ENCODE assay signal across 13 cellular contexts in the genomic region with DNA sequence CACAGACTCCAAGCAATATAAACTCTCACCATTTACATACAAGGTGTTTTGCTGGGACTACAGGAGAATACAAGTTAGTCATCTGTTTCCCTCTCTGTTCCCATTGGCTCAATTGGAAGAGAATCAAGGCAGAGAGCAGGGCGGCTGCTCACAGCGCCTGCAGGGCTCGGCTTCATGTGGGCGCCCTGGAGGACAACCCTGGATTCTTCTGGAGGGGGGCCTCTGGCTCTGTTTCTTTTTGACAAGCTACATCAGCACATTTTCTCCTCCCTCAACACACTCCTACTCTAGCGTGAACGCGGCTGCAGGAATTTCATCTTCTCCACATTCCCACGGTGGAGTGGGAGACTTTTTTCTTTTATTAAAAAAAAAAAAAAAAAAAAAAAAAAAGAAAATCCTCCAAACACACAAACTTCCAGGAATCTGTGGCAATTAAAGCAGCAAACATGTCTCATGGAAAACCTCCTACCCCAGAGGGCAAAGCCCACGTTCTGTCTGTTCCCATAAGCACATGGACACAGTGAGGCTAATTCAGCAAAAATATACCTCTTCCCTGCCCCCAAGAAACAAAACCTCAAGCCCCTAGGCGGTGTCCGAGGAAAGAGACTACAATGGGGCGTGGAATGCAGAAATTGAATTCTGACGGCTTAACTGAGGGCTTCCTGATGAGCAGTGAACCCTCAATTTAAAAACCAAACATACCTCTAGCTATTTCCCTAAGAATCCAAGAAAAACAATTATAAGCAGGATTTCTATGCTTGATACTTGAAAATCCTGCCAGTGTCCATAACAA. TPM values are rescaled to one million over a fixed set of nuclear protein-coding genes. Genes with fewer than 3 reads are reported as not detected.
DNase-seq lines count a peak whose midpoint lies in the region; ATAC-seq, FAIRE-seq and TF ChIP-seq lines count a peak whose summit lies in the region.
"Had no signal": no experiment of that assay in that cellular context is flagged by ENCODE, and none has a peak within 500 bp of the region (broad histone marks: within the 10 kb centered on the region; RNA-seq: fewer than 3 reads in every experiment).

No MANE protein-coding gene starts in this region.

- no peaks in the 10 kb centered on the region for H3K79me1 ChIP-seq in mesendoderm (ENCODE audit: low read length)

- POLR2A ChIA-PET in HepG2 (lab: Yijun Ruan, JAX), result no interaction called here

- H3K9me3 ChIP-seq in liver (ENCODE audit: control insufficient read depth in 4 of 4, low read length in 3 of 4) (no peaks in the 10 kb centered on the region), HepG2 (ENCODE audit: low read length) (no peaks in the 10 kb centered on the region), fibroblast of lung (ENCODE audit: control insufficient read depth, insufficient read depth, low read depth, low read length) (no peaks in the 10 kb centered on the region)

- no peak overlapping the region for H2AFZ ChIP-seq in HepG2 (ENCODE audit: low read length)
- no peak overlapping the region for H2AFZ ChIP-seq in fibroblast of lung (ENCODE audit: low read length)

- whole genome bisulfite sequencing in liver, result 71% methylated on average over 13 of the region's 13 CpGs
- WGBS in HepG2 (ENCODE audit: low lambda C conversion rate), result 91% methylated on average over 13 of the region's 13 CpGs
- no CpG with 5 or more reads among the region's 13 CpGs for WGBS in mesendoderm (ENCODE audit: extremely low coverage, insufficient coverage, low lambda C conversion rate)

- H3K4me3 ChIP-seq in liver (ENCODE audit: low read depth in 1 of 3, low read length in 3 of 3) (no peak overlapping the region), HepG2 (replicated peaks in 1 of 3; ENCODE audit: insufficient read depth in 1 of 3, low read depth in 2 of 3, low read length in 3 of 3) (no peak overlapping the region), fibroblast of lung (replicated peaks in 1 of 4; ENCODE audit: control extremely low read depth in 1 of 4, insufficient read depth in 1 of 4, low read depth in 3 of 4, low read length in 4 of 4) (no peak overlapping the region), mesendoderm (ENCODE audit: low read length) (no peak overlapping the region)

- H3K4me2 ChIP-seq in HepG2 (ENCODE audit: low read depth, low read length), result no peak overlapping the region
- H3K4me2 ChIP-seq in fibroblast of lung (ENCODE audit: extremely low read depth, insufficient read depth, low read length), result no peak overlapping the region
- peak overlapping the region; percentile 17 for H3K4me2 ChIP-seq in mesendoderm (ENCODE audit: low read length)

- no peak overlapping the region for H2BK120ac ChIP-seq in mesendoderm (ENCODE audit: low read depth, low read length)

- H3K56ac ChIP-seq in mesendoderm (ENCODE audit: low read length), result no peak overlapping the region

- intact Hi-C loops in HepG2 (cut with micrococcal nuclease; ENCODE audit: unreplicated experiment), result no loop called here

- H3K23ac ChIP-seq in mesendoderm (ENCODE audit: low read length), result no peak overlapping the region

- no peak for FAIRE-seq in HepG2 (lab: Jason Lieb, UNC)
- FAIRE-seq: G401.6 had no signal

- H3K4me1 ChIP-seq in liver (ENCODE audit: control insufficient read depth in 4 of 4, insufficient read depth in 4 of 4, low read length in 3 of 4), result peaks cover 0 to 6% (median 0%) of the 10 kb centered on the region in 4 donors
- peaks cover 26% of the 10 kb centered on the region for H3K4me1 ChIP-seq in HepG2 (ENCODE audit: insufficient read depth, low read length)
- H3K4me1 ChIP-seq in fibroblast of lung (ENCODE audit: control insufficient read depth, extremely low read depth, insufficient read depth, low read length), result peaks cover 2% of the 10 kb centered on the region
- H3K4me1 ChIP-seq in mesendoderm (ENCODE audit: control insufficient read depth, low read depth, low read length), result peaks cover 8% of the 10 kb centered on the region

- H4K8ac ChIP-seq in mesendoderm (ENCODE audit: low read depth, low read length), result no peak overlapping the region

- H2AK5ac ChIP-seq in mesendoderm (ENCODE audit: low read length), result no peak overlapping the region

- TF ChIP-seq CTCF in liver (IDR thresholded peaks at IDR 0.05; ENCODE audit: low read depth, low read length, missing input control), result no peak
- no peak for TF ChIP-seq CTCF in HepG2 (CRISPR knock-in tag; IDR thresholded peaks at IDR 0.05)
- TF ChIP-seq CTCF in fibroblast of lung (conservative IDR thresholded peaks at IDR 0.05 in 1 of 2, IDR thresholded peaks at IDR 0.05 in 1 of 2; ENCODE audit: low read depth in 1 of 2, low read length in 2 of 2), result no peak

- no peak overlapping the region for H3K9ac ChIP-seq in liver (ENCODE audit: low read depth in 1 of 2, low read length in 2 of 2)
- H3K9ac ChIP-seq in HepG2 (ENCODE audit: insufficient read depth, low read depth, low read length), result no peak overlapping the region
- no peak overlapping the region for H3K9ac ChIP-seq in fibroblast of lung (ENCODE audit: insufficient read depth, low read length)
- peak overlapping the region; percentile 47 for H3K9ac ChIP-seq in mesendoderm (ENCODE audit: low read length)

- H3K27ac ChIP-seq in liver (ENCODE audit: low read depth in 1 of 2, low read length in 2 of 2) (peak overlapping the region; percentile 22 to 31), HepG2 (ENCODE audit: extremely low read length, insufficient read depth, low read length) (no peak overlapping the region), fibroblast of lung (ENCODE audit: insufficient read depth, low read length) (no peak overlapping the region), mesendoderm (ENCODE audit: low read depth, low read length) (no peak overlapping the region)

- no peak overlapping the region for H4K5ac ChIP-seq in mesendoderm (ENCODE audit: low read length)

- DNase-seq in HepG2 (ENCODE audit: low spot score), result no peak
- peak; percentile 41 to 67 for DNase-seq in fibroblast of lung (ENCODE audit: low read depth in 2 of 2)
- peak; percentile 82 for DNase-seq in mesendoderm
- DNase-seq in HuH-7 (ENCODE audit: low spot score), result no peak
- DNase-seq in activated effector memory CD4-positive, alpha-beta T cell treated with Interleukin-2 at 50 U/mL for 16 hours, result no peak
- DNase-seq in stimulated activated naive CD8-positive, alpha-beta T cell treated with anti-CD3 and anti-CD28 coated beads, Interleukin-15, Interleukin-2, amounts not matched to agents 100 U/mL and 50 U/mL, for 24 hours, result no peak
- DNase-seq: cerebellar nuclear complex; naive B cell; NCI-H1105; stimulated activated naive B cell treated with anti-CD40 and anti-IgM and Interleukin-4, amounts not matched to agents 10 μg/mL and 1 μg/mL and 100 μg/mL, for 72 hours had no signal

- H3K4ac ChIP-seq in mesendoderm (ENCODE audit: low read depth, low read length), result no peak overlapping the region

- no peak overlapping the region for H3K18ac ChIP-seq in mesendoderm (ENCODE audit: low read length)

- TF ChIP-seq EP300 in HepG2 (IDR thresholded peaks at IDR 0.05; ENCODE audit: low read depth in 2 of 2, low read length in 2 of 2) (no peak), HepG2 (CRISPR knock-in tag; IDR thresholded peaks at IDR 0.05; ENCODE audit: borderline replicate concordance) (no peak)

- TF ChIP-seq POLR2A in HepG2 (IDR thresholded peaks at IDR 0.05; ENCODE audit: insufficient read depth in 1 of 2, low read depth in 2 of 2, low read length in 2 of 2), result no peak

- TF ChIP-seq RAD21 in liver (IDR thresholded peaks at IDR 0.05) (no peak), HepG2 (CRISPR knock-in tag; IDR thresholded peaks at IDR 0.05) (no peak)

- peak overlapping the region; percentile 21 for H2BK5ac ChIP-seq in mesendoderm (ENCODE audit: low read length)

- H3K27me3 ChIP-seq in liver (ENCODE audit: control insufficient read depth in 4 of 4, insufficient read depth in 4 of 4, low read length in 3 of 4), result no peaks in the 10 kb centered on the region
- no peaks in the 10 kb centered on the region for H3K27me3 ChIP-seq in HepG2 (ENCODE audit: control insufficient read depth in 1 of 2, insufficient read depth in 2 of 2, low read length in 2 of 2)
- no peaks in the 10 kb centered on the region for H3K27me3 ChIP-seq in fibroblast of lung (ENCODE audit: control insufficient read depth, insufficient read depth, low read length)
- no peaks in the 10 kb centered on the region for H3K27me3 ChIP-seq in mesendoderm (ENCODE audit: insufficient read depth, low read length, poor library complexity)

- in situ Hi-C loops in HepG2 (cut with HindIII; ENCODE audit: extremely low pct_ligation_motif_present, low pct_unique_long_range_greater_than_20kb), result no loop called here

- no peaks in the 10 kb centered on the region for H3K79me2 ChIP-seq in HepG2 (ENCODE audit: insufficient read depth, low read length)
- H3K79me2 ChIP-seq in fibroblast of lung (ENCODE audit: control insufficient read depth, insufficient read depth, low read length), result no peaks in the 10 kb centered on the region
- no peaks in the 10 kb centered on the region for H3K79me2 ChIP-seq in mesendoderm (ENCODE audit: control insufficient read depth, insufficient read depth, low read length)

- CTCF ChIA-PET in HepG2 (lab: Yijun Ruan, JAX; ENCODE audit: low intra/inter-chr PET ratio, low total read pairs), result no interaction called here

- H2BK15ac ChIP-seq in mesendoderm (replicated peaks; ENCODE audit: low read depth), result no peak overlapping the region

- H3K36me3 ChIP-seq in liver (ENCODE audit: control insufficient read depth in 4 of 4, insufficient read depth in 3 of 4, low read depth in 1 of 4, low read length in 3 of 4), result no peaks in the 10 kb centered on the region
- H3K36me3 ChIP-seq in HepG2 (replicated peaks in 1 of 2; ENCODE audit: control insufficient read depth in 1 of 2, insufficient read depth in 2 of 2, low read length in 2 of 2), result no peaks in the 10 kb centered on the region
- no peaks in the 10 kb centered on the region for H3K36me3 ChIP-seq in fibroblast of lung (ENCODE audit: control insufficient read depth, insufficient read depth, low read length)
- H3K36me3 ChIP-seq in mesendoderm (ENCODE audit: control insufficient read depth, insufficient read depth, low read length), result no peaks in the 10 kb centered on the region

- no TSS peak for BruUV-seq in HepG2 (replicated peaks; lab: Mats Ljungman, UMichigan)

- H4K20me1 ChIP-seq in HepG2 (ENCODE audit: insufficient read depth, low read length) (no peaks in the 10 kb centered on the region), fibroblast of lung (ENCODE audit: control insufficient read depth, extremely low read depth, insufficient read depth, low read length) (no peaks in the 10 kb centered on the region)

- ATAC-seq in HepG2, result no peak
- no peak for ATAC-seq in HG02938 (IDR thresholded peaks at IDR 0.05; ENCODE audit: unreplicated experiment)
- ATAC-seq in stimulated activated naive CD8-positive, alpha-beta T cell treated with anti-CD3 and anti-CD28 coated beads, Interleukin-15, Interleukin-2, amounts not matched to agents 100 U/mL and 50 U/mL, for 24 hours, result no peak
- ATAC-seq: stimulated activated naive B cell treated with anti-CD40 and anti-IgM and Interleukin-4, amounts not matched to agents 10 μg/mL and 1 μg/mL and 100 μg/mL, for 72 hours had no signal

RNA-seq across cellular contexts. Expression of a gene that starts 50.6 kb away (rescaled TPM):
- total RNA-seq in liver (1 to 10 TPM; 2.2 to 2.4 TPM), HepG2 (2016; rRNA removed; fragmentation: Illumina TruSeq; extraction: Trizol) (7.2 and 7.4 TPM in 2 replicates), fibroblast of lung (2.1 and 3.1 TPM in 2 replicates)
- polyA plus RNA-seq in liver (1 to 10 TPM in 1 of 2 donors, under 1 TPM in 1; 0.96 to 1.5 TPM), HepG2 (2011; rRNA removed) (3.6 and 3.9 TPM in 2 replicates), fibroblast of lung (1.0 and 1.2 TPM in 2 replicates)
- 7.6 and 9.4 TPM in 2 replicates for total RNA-seq in HepG2 (2016; cell fraction: cytosol; rRNA removed; fragmentation: Illumina TruSeq; extraction: Trizol; ENCODE audit: low read depth)
- total RNA-seq in HepG2 (2016; cell fraction: insoluble cytoplasmic fraction; rRNA removed; fragmentation: Illumina TruSeq; extraction: Trizol), result 6.5 and 6.7 TPM in 2 replicates
- 12.2 and 12.6 TPM in 2 replicates for total RNA-seq in HepG2 (2016; cell fraction: membrane; rRNA removed; fragmentation: Illumina TruSeq; extraction: Trizol)
- 4.7 and 4.8 TPM in 2 replicates for total RNA-seq in HepG2 (2016; cell fraction: nucleus; rRNA removed; fragmentation: Illumina TruSeq; extraction: Trizol)
- polyA plus RNA-seq in HepG2 (2011; cell fraction: cytosol; rRNA removed), result 4.0 and 4.3 TPM in 2 replicates
- polyA plus RNA-seq in HepG2 (2011; cell fraction: nucleus; rRNA removed), result 2.9 and 3.2 TPM in 2 replicates
- 5.1 and 5.3 TPM in 2 replicates for polyA plus RNA-seq in HepG2 (2012)
- polyA plus RNA-seq in HepG2 (2016; cell fraction: cytosol; fragmentation: Illumina TruSeq; extraction: Trizol; ENCODE audit: low read depth), result 11.7 and 12.8 TPM in 2 replicates
- 9.0 and 9.7 TPM in 2 replicates for polyA plus RNA-seq in HepG2 (2016; cell fraction: insoluble cytoplasmic fraction; fragmentation: Illumina TruSeq; extraction: Trizol; ENCODE audit: low read depth)
- 9.7 and 12.1 TPM in 2 replicates for polyA plus RNA-seq in HepG2 (2016; cell fraction: membrane; fragmentation: Illumina TruSeq; extraction: Trizol; ENCODE audit: low read depth)
- 6.8 and 7.3 TPM in 2 replicates for polyA plus RNA-seq in HepG2 (2016; cell fraction: nucleus; fragmentation: Illumina TruSeq; extraction: Trizol; ENCODE audit: insufficient read depth, low read depth)
- 2.0 and 6.8 TPM in 2 replicates for polyA minus RNA-seq in HepG2 (2011; rRNA and poly(A)+ RNA removed; ENCODE audit: low replicate concordance)
- 5.4 and 5.7 TPM in 2 replicates for polyA minus RNA-seq in HepG2 (2011; cell fraction: cytosol; rRNA and poly(A)+ RNA removed)
- 2.9 and 3.0 TPM in 2 replicates for polyA minus RNA-seq in HepG2 (2011; cell fraction: nucleus; rRNA and poly(A)+ RNA removed)
- 1.6 and 2.9 TPM in 2 replicates for polyA plus RNA-seq in fibroblast of lung (2012)
- 2.4 and 2.6 TPM in 2 replicates for polyA minus RNA-seq in fibroblast of lung (ENCODE audit: low replicate concordance)
- polyA plus RNA-seq in mesendoderm (2013, experiment 1 of 2), result 8.3 TPM
- 8.5 TPM for polyA plus RNA-seq in mesendoderm (2013, experiment 2 of 2)

Comparison
In these comparisons a context has a peak if more than half of its experiments do, and no peak if none do; other contexts are left out.
1. H3K27ac ChIP-seq: peak in liver (2 of 2); none in HepG2 (single experiment), fibroblast of lung (single experiment) and mesendoderm (single experiment).
2. DNase-seq: peak in fibroblast of lung (2 of 2) and mesendoderm (single experiment); none in HepG2 (single experiment), HuH-7 (single experiment), activated effector memory CD4-positive, alpha-beta T cell treated with Interleukin-2 at 50 U/mL for 16 hours (single experiment) and stimulated activated naive CD8-positive, alpha-beta T cell treated with anti-CD3 and anti-CD28 coated beads, Interleukin-15, Interleukin-2, amounts not matched to agents 100 U/mL and 50 U/mL, for 24 hours (single experiment).